In the genomic region with DNA sequence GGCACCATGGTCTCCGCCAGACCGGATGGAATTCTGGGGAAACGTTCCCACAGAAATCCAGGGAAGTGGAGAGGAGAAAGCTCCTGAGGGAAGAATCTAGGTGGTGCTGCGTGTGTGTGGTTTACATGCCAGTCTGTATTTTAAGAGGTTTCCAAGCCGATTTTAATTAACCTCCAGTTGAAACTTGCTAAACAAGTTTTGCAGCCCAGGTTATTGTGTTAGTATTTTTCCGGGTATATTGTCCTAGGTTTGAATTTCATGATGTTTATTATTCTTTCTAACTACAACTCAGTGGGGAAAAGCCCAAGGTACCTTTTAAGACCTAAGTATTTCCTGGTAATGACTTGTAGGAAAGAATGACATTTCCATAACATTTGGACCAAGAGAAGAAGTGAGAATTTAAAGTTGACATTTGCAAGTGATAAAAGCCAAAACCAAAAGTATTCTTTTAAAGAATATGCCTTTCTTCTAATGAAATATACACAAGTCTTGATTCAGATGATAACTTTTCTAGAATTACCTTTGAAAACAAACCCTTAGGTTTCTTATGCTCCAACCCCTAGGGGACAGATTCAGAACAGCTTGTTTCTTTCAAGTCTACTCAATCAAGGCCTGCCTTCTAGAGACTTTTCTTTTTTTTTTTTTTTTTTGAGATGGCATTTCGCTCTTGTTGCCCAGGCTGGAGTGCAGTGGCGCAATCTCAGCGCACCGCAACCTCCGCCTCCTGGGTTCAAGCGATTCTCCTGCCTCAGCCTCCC, we compare ENCODE assay signal across 13 cellular contexts. TPM values are rescaled to one million over a fixed set of nuclear protein-coding genes. Genes with fewer than 3 reads are reported as not detected.
DNase-seq lines count a peak whose midpoint lies in the region; ATAC-seq and TF ChIP-seq lines count a peak whose summit lies in the region.
"Had no signal": no experiment of that assay in that cellular context is flagged by ENCODE, and none has a peak within 500 bp of the region (broad histone marks: within the 10 kb centered on the region; RNA-seq: fewer than 3 reads in every experiment).

No MANE protein-coding gene starts in this region.

- H3K27ac Mint-ChIP-seq in stimulated activated naive CD8-positive, alpha-beta T cell treated with anti-CD3 and anti-CD28 coated beads, Interleukin-15, amount 100 ng/mL, for 72 hours = peak overlapping the region in 1 of 2 donors; percentile 85
- H3K27ac Mint-ChIP-seq in WTC11 = peak overlapping the region; percentile 45; the same call in 1 of the 2 replicates
- H3K27ac Mint-ChIP-seq: T-helper 2 cell treated with Interferon-gamma antibody and Interleukin-4, amounts not matched to agents 5 μg/mL and 100 μg/mL, for 36 hours had no signal

- H3K36me3 ChIP-seq in lower lobe of right lung = no peaks in the 10 kb centered on the region
- H3K36me3 ChIP-seq: spleen had no signal

- POLR2A ChIA-PET in WTC11 (lab: Charles Lee) = interaction anchor here (0.6 to 0.7 kb wide), 2 partner anchors 10 to 257 kb away, joined by 3 to 4 read pairs; no protein-coding TSS in a partner anchor

- no peaks in the 10 kb centered on the region for H3K27me3 ChIP-seq in lower lobe of right lung (ENCODE audit: low read depth)
- H3K27me3 ChIP-seq: spleen had no signal

- TF ChIP-seq CTCF in WTC11 (IDR thresholded peaks at IDR 0.05) = no peak
- no peak for TF ChIP-seq CTCF in lower lobe of right lung (IDR thresholded peaks at IDR 0.05)

- no peak for DNase-seq in stimulated activated naive CD8-positive, alpha-beta T cell treated with anti-CD3 and anti-CD28 coated beads, Interleukin-15, Interleukin-2, amounts not matched to agents 100 U/mL and 50 U/mL, for 24 hours
- DNase-seq in stimulated activated naive CD8-positive, alpha-beta T cell treated with anti-CD3 and anti-CD28 coated beads, Interleukin-15, amount 100 ng/mL, for 72 hours = no peak
- DNase-seq in WTC11 (ENCODE audit: low spot score) = no peak
- DNase-seq in lower lobe of right lung = no peak
- DNase-seq in SK-N-DZ (ENCODE audit: low spot score) = no peak
- no peak for DNase-seq in activated T-cell treated with anti-CD3 and anti-CD28 coated beads, Interleukin-2, amount 50 U/mL, for 48 hours
- no peak for DNase-seq in T-helper 1 cell
- DNase-seq: activated CD8-positive, alpha-beta memory T cell treated with anti-CD3 and anti-CD28 coated beads, Interleukin-2, amount 50 U/mL, for 4 hours; foreskin melanocyte; midbrain; spleen had no signal

- H3K4me3 ChIP-seq in lower lobe of right lung = no peak overlapping the region
- H3K4me3 ChIP-seq: spleen had no signal

- intact Hi-C loops in lower lobe of right lung (cut with DNase I) = no loop called here

- peak overlapping the region; percentile 76 for H3K27ac ChIP-seq in lower lobe of right lung
- H3K27ac ChIP-seq: spleen had no signal

- no peaks in the 10 kb centered on the region for H3K27me3 Mint-ChIP-seq in stimulated activated naive CD8-positive, alpha-beta T cell treated with anti-CD3 and anti-CD28 coated beads, Interleukin-15, amount 100 ng/mL, for 72 hours
- H3K27me3 Mint-ChIP-seq in WTC11 (ENCODE audit: low read depth) = no peaks in the 10 kb centered on the region

- no peaks in the 10 kb centered on the region for H3K9me3 Mint-ChIP-seq in stimulated activated naive CD8-positive, alpha-beta T cell treated with anti-CD3 and anti-CD28 coated beads, Interleukin-15, amount 100 ng/mL, for 72 hours
- H3K9me3 Mint-ChIP-seq in WTC11 = no peaks in the 10 kb centered on the region
- H3K9me3 Mint-ChIP-seq: T-helper 2 cell treated with Interferon-gamma antibody and Interleukin-4, amounts not matched to agents 5 μg/mL and 100 μg/mL, for 36 hours had no signal

- no peaks in the 10 kb centered on the region for H3K9me3 ChIP-seq in lower lobe of right lung
- H3K9me3 ChIP-seq: spleen had no signal

- no peak overlapping the region for H3K4me3 Mint-ChIP-seq in stimulated activated naive CD8-positive, alpha-beta T cell treated with anti-CD3 and anti-CD28 coated beads, Interleukin-15, amount 100 ng/mL, for 72 hours
- no peak overlapping the region for H3K4me3 Mint-ChIP-seq in WTC11
- H3K4me3 Mint-ChIP-seq: T-helper 2 cell treated with Interferon-gamma antibody and Interleukin-4, amounts not matched to agents 5 μg/mL and 100 μg/mL, for 36 hours had no signal

- no peaks in the 10 kb centered on the region for H3K4me1 ChIP-seq in lower lobe of right lung

- CTCF ChIA-PET in WTC11 (lab: Charles Lee) = interaction anchor here (0.6 to 2.4 kb wide), 6 partner anchors 9 to 247 kb away, joined by 3 to 9 read pairs (median 3); partner anchors contain the start of genes PRDX4 and SAT1

- H3K4me1 Mint-ChIP-seq in stimulated activated naive CD8-positive, alpha-beta T cell treated with anti-CD3 and anti-CD28 coated beads, Interleukin-15, amount 100 ng/mL, for 72 hours = peaks cover 6% of the 10 kb centered on the region
- peaks cover 34% of the 10 kb centered on the region for H3K4me1 Mint-ChIP-seq in WTC11

- ATAC-seq in stimulated activated naive CD8-positive, alpha-beta T cell treated with anti-CD3 and anti-CD28 coated beads, Interleukin-15, Interleukin-2, amounts not matched to agents 100 U/mL and 50 U/mL, for 24 hours = peak; percentile 86
- no peak for ATAC-seq in stimulated activated naive CD8-positive, alpha-beta T cell treated with anti-CD3 and anti-CD28 coated beads, Interleukin-15, amount 100 ng/mL, for 72 hours
- ATAC-seq in WTC11 (no peak; the same call in 1 of the 2 replicates), lower lobe of right lung (peak; percentile 69 to 71), HG03108 (IDR thresholded peaks at IDR 0.05; ENCODE audit: unreplicated experiment) (no peak)

- H3K36me3 Mint-ChIP-seq in WTC11 = no peaks in the 10 kb centered on the region

TF ChIP-seq in WTC11, 78 proteins besides CTCF, POLR2A, EP300 and RAD21:
- TF ChIP-seq ZNF263 (CRISPR knock-in tag; IDR thresholded peaks at IDR 0.05; ENCODE audit: low read depth) = no peak
- TF ChIP-seq ZNF232 (CRISPR knock-in tag; IDR thresholded peaks at IDR 0.05) = no peak
- no peak for TF ChIP-seq KAT7 (CRISPR knock-in tag; IDR thresholded peaks at IDR 0.05; ENCODE audit: borderline replicate concordance)
- no peak for TF ChIP-seq RORB (CRISPR knock-in tag; IDR thresholded peaks at IDR 0.05)
- TF ChIP-seq E2F4 (CRISPR knock-in tag; IDR thresholded peaks at IDR 0.05; ENCODE audit: borderline replicate concordance, low read depth) = no peak
- TF ChIP-seq SMAD3 (CRISPR knock-in tag; IDR thresholded peaks at IDR 0.05; ENCODE audit: borderline replicate concordance) = no peak
- TF ChIP-seq ATF3 (CRISPR knock-in tag; conservative IDR thresholded peaks at IDR 0.05) = no peak
- no peak for TF ChIP-seq MXD4 (CRISPR knock-in tag; IDR thresholded peaks at IDR 0.05; ENCODE audit: borderline replicate concordance)

RNA-seq across cellular contexts. Expression of gene SAT1, which starts 14.6 kb away (rescaled TPM):
- total RNA-seq in WTC11 (2021) (52.6 to 70.7 TPM (median 55.8 TPM) in 3 replicates), lower lobe of right lung (716 TPM)
- 17.8 and 23.0 TPM in 2 replicates for polyA plus RNA-seq in SK-N-DZ (2014; cell fraction: cytosol; rRNA removed)
- 63.4 and 74.4 TPM in 2 replicates for polyA plus RNA-seq in SK-N-DZ (2014; cell fraction: nucleus; rRNA removed)

RNA-seq across cellular contexts. Expression of gene ACOT9, which starts 54.5 kb away (rescaled TPM):
- total RNA-seq in WTC11 (2021) = 27.6 to 32.6 TPM (median 29.3 TPM) in 3 replicates
- total RNA-seq in lower lobe of right lung = 45.9 TPM
- 40.6 and 53.1 TPM in 2 replicates for polyA plus RNA-seq in SK-N-DZ (2014; cell fraction: cytosol; rRNA removed)
- polyA plus RNA-seq in SK-N-DZ (2014; cell fraction: nucleus; rRNA removed) = 48.0 and 50.0 TPM in 2 replicates

Comparison
In these comparisons a context has a peak if more than half of its experiments do, and no peak if none do; other contexts are left out.
1. ATAC-seq: peak in stimulated activated naive CD8-positive, alpha-beta T cell treated with anti-CD3 and anti-CD28 coated beads, Interleukin-15, Interleukin-2, amounts not matched to agents 100 U/mL and 50 U/mL, for 24 hours (single experiment) and lower lobe of right lung (2 of 2); none in stimulated activated naive CD8-positive, alpha-beta T cell treated with anti-CD3 and anti-CD28 coated beads, Interleukin-15, amount 100 ng/mL, for 72 hours (single experiment), WTC11 (single experiment) and HG03108 (single experiment).
2. RNA of gene SAT1, which starts 14.6 kb away (total RNA-seq): 716 TPM in lower lobe of right lung (single experiment); 52.6 to 70.7 TPM in WTC11; every median in the first group is over 10 times any median in the second.